In genomic region chr19:45351401-45351952, GRCh38 we compare ENCODE assay signal across 24 cellular contexts. TPM values are rescaled to one million over a fixed set of nuclear protein-coding genes. Genes with fewer than 3 reads are reported as not detected.
DNase-seq lines count a peak whose midpoint lies in the region; ATAC-seq, FAIRE-seq and TF ChIP-seq lines count a peak whose summit lies in the region.
"Had no signal": no experiment of that assay in that cellular context is flagged by ENCODE, and none has a peak within 500 bp of the region (broad histone marks: within the 10 kb centered on the region; RNA-seq: fewer than 3 reads in every experiment).

No MANE protein-coding gene starts in this region.

- H3K4me3 ChIP-seq in PC-3 (ENCODE audit: low read length) (no peak overlapping the region), WERI-Rb-1 (ENCODE audit: low read depth, low read length) (no peak overlapping the region)
- H3K4me3 ChIP-seq: A549, BLaER1, GM12878 had no signal

- DNase-seq in GM12892 (ENCODE audit: insufficient read length) (peak; percentile 20), PC-3 (no peak), WERI-Rb-1 (peak; percentile 46), iPS-NIHi11 (ENCODE audit: low spot score) (peak; percentile 14), left lobe of liver (ENCODE audit: low spot score) (no peak), ACHN (no peak)
- no peak for DNase-seq in stimulated activated naive CD8-positive, alpha-beta T cell treated with anti-CD3 and anti-CD28 coated beads, Interleukin-15, Interleukin-2, amounts not matched to agents 100 U/mL and 50 U/mL, for 24 hours
- no peak for DNase-seq in activated effector memory CD4-positive, alpha-beta T cell treated with anti-CD3 and anti-CD28 coated beads, Interleukin-2, amount 50 U/mL, for 16 hours
- DNase-seq: Calu3; CD4-positive, alpha-beta memory T cell; DMS 273 treated with DMSO at 0.1 percent for 48 hours; DMS53; DND-41; EL; KG1 had no signal

- in situ Hi-C loops in ACHN (cut with HindIII; ENCODE audit: low pct_ligation_motif_present, low pct_unique_long_range_greater_than_20kb, low sequenced_read_pairs): no loop called here

- POLR2A ChIA-PET in PC-3 (lab: Charles Lee; ENCODE audit: unreplicated experiment): no interaction called here

- no peaks in the 10 kb centered on the region for H3K9me2 ChIP-seq in PC-3 (replicated peaks; ENCODE audit: low read length)

- H3K27ac ChIP-seq in PC-3 (ENCODE audit: low read length) (no peak overlapping the region), WERI-Rb-1 (0 out of 2 replicates have a peak overlapping the region, but pooled peaks have one; percentile 8)
- H3K27ac ChIP-seq: A549, BLaER1 had no signal

- no peak for ATAC-seq in PC-3
- ATAC-seq in stimulated activated naive CD8-positive, alpha-beta T cell treated with anti-CD3 and anti-CD28 coated beads, Interleukin-15, Interleukin-2, amounts not matched to agents 100 U/mL and 50 U/mL, for 24 hours: no peak
- no peak for ATAC-seq in left lobe of liver
- ATAC-seq: A549, GM12878, HCT116, HepG2 had no signal

- H2AFZ ChIP-seq in PC-3 (ENCODE audit: low read length): no peak overlapping the region

- intact Hi-C loops in PC-3 (cut with micrococcal nuclease): no loop called here

- H3K36me3 ChIP-seq in PC-3 (ENCODE audit: low read depth, low read length) (no peaks in the 10 kb centered on the region), WERI-Rb-1 (peaks cover 57% of the 10 kb centered on the region)

- no peaks in the 10 kb centered on the region for H3F3A ChIP-seq in PC-3 (ENCODE audit: low read length, unreplicated experiment)

- H3K9me3 ChIP-seq in PC-3 (ENCODE audit: low read length) (no peaks in the 10 kb centered on the region), WERI-Rb-1 (ENCODE audit: severe bottlenecking) (no peaks in the 10 kb centered on the region)
- H3K9me3 ChIP-seq: A549, BLaER1 had no signal

- CTCF ChIA-PET in PC-3 (lab: Charles Lee): no interaction called here

- no peak overlapping the region for H3K4me2 ChIP-seq in PC-3 (ENCODE audit: low read length)
- H3K4me2 ChIP-seq: A549, BLaER1 had no signal

- TSS peak; percentile 11 for BruUV-seq in PC-3 (replicated peaks; lab: Mats Ljungman, UMichigan)

- H3K27me3 ChIP-seq in PC-3 (ENCODE audit: low read length) (no peaks in the 10 kb centered on the region), WERI-Rb-1 (ENCODE audit: insufficient read depth, low read depth, severe bottlenecking) (no peaks in the 10 kb centered on the region)

- TF ChIP-seq CTCF in PC-3 (conservative IDR thresholded peaks at IDR 0.05; ENCODE audit: low read depth, low read length): no peak
- TF ChIP-seq CTCF in WERI-Rb-1 (IDR thresholded peaks at IDR 0.05; ENCODE audit: low read depth, low read length): no peak

- no peaks in the 10 kb centered on the region for H4K20me1 ChIP-seq in PC-3 (ENCODE audit: low read length)
- H4K20me1 ChIP-seq: BLaER1 had no signal

- no peak overlapping the region for H3K9ac ChIP-seq in PC-3 (ENCODE audit: low read length)
- H3K9ac ChIP-seq: BLaER1 had no signal

- FAIRE-seq in GM12892 (lab: Jason Lieb, UNC): no peak
- FAIRE-seq: A549, GM12878, GM19239, HepG2 had no signal

- H3K4me1 ChIP-seq in PC-3 (ENCODE audit: insufficient read depth, low read length): no peaks in the 10 kb centered on the region
- H3K4me1 ChIP-seq: A549, BLaER1 had no signal

- TF ChIP-seq POLR2A in GM12892 (IDR thresholded peaks at IDR 0.05; ENCODE audit: low read depth, low read length): no peak

- no peaks in the 10 kb centered on the region for H3K79me2 ChIP-seq in PC-3 (ENCODE audit: low read length)

RNA-seq across cellular contexts. Expression of gene KLC3, which starts 10.9 kb away (rescaled TPM):
- polyA plus RNA-seq in GM12892 (2012; ENCODE audit: missing spikeins): not detected
- total RNA-seq in PC-3 (2014; rRNA removed): 23.4 and 27.5 TPM in 2 replicates
- not detected for total RNA-seq in left lobe of liver
- total RNA-seq: CD4-positive, alpha-beta memory T cell; H4; HepG2 had no signal
- polyA plus RNA-seq: AG04450; CD14-positive monocyte; CD4-positive, alpha-beta memory T cell had no signal

RNA-seq across cellular contexts. Expression of gene ERCC2, which starts 18.9 kb away (rescaled TPM):
- polyA plus RNA-seq in GM12892 (2012; ENCODE audit: missing spikeins): 12.0 TPM
- total RNA-seq in PC-3 (2014; rRNA removed) (48.0 and 57.5 TPM in 2 replicates), left lobe of liver (15.3 TPM)

RNA-seq across cellular contexts. Expression of gene CKM, which starts 28.8 kb away (rescaled TPM):
- not detected for polyA plus RNA-seq in GM12892 (2012; ENCODE audit: missing spikeins)
- total RNA-seq in PC-3 (2014; rRNA removed): not detected in 2 replicates
- not detected for total RNA-seq in left lobe of liver
- total RNA-seq: Calu3; CD4-positive, alpha-beta memory T cell; H4 had no signal
- polyA plus RNA-seq: A549; AG04450; CD4-positive, alpha-beta memory T cell had no signal

RNA-seq across cellular contexts. Expression of gene PPP1R13L, which starts 53.4 kb away (rescaled TPM):
- 4.6 TPM for polyA plus RNA-seq in GM12892 (2012; ENCODE audit: missing spikeins)
- total RNA-seq in PC-3 (2014; rRNA removed) (28.6 and 36.4 TPM in 2 replicates), left lobe of liver (8.0 TPM)

RNA-seq across cellular contexts. Expression of gene POLR1G, which starts 55.0 kb away (rescaled TPM):
- polyA plus RNA-seq in GM12892 (2012; ENCODE audit: missing spikeins): 4.4 TPM
- total RNA-seq in PC-3 (2014; rRNA removed) (25.9 and 43.0 TPM in 2 replicates), left lobe of liver (2.2 TPM)

Comparison
In these comparisons a context has a peak if more than half of its experiments do, and no peak if none do; other contexts are left out.
1. DNase-seq: peak in GM12892 (single experiment), WERI-Rb-1 (single experiment) and iPS-NIHi11 (single experiment); none in PC-3 (single experiment), stimulated activated naive CD8-positive, alpha-beta T cell treated with anti-CD3 and anti-CD28 coated beads, Interleukin-15, Interleukin-2, amounts not matched to agents 100 U/mL and 50 U/mL, for 24 hours (single experiment), activated effector memory CD4-positive, alpha-beta T cell treated with anti-CD3 and anti-CD28 coated beads, Interleukin-2, amount 50 U/mL, for 16 hours (single experiment), left lobe of liver (single experiment) and ACHN (single experiment).
2. RNA of gene KLC3, which starts 10.9 kb away (total RNA-seq): 23.4 to 27.5 TPM in PC-3; not detected in left lobe of liver (single experiment); every median in the first group is over 10 times any median in the second.